23 cellular contexts compared by ENCODE assay signal in genomic region chr11:16291729-16292128, GRCh38.
"Had no signal": no experiment of that assay in that cellular context is flagged by ENCODE, and none has a peak within 500 bp of the region (broad histone marks: within the 10 kb centered on the region; RNA-seq: fewer than 3 reads in every experiment).

No MANE protein-coding gene starts in this region.

- H3K4me1 ChIP-seq: breast epithelium, Peyer's patch had no signal

- ATAC-seq: activated CD8-positive, alpha-beta T cell treated with anti-CD3 and anti-CD28 coated beads, Interleukin-2, amount 10 ng/mL, durations not matched to agents 7 days and 5 days; WTC11 had no signal

- H3K36me3 ChIP-seq: breast epithelium, Peyer's patch, SJSA1 had no signal

- H3K4me3 ChIP-seq: breast epithelium, Peyer's patch, SJSA1 had no signal

- H3K27me3 ChIP-seq: breast epithelium, Peyer's patch, SJSA1 had no signal

- H3K9me3 ChIP-seq: breast epithelium, Peyer's patch, SJSA1 had no signal

- DNase-seq: activated CD4-positive, alpha-beta T cell treated with anti-CD3 and anti-CD28 coated beads for 48 hours; activated CD4-positive, alpha-beta T cell treated with anti-CD3 and anti-CD28 coated beads, Interleukin-2, amount 50 U/mL, for 4 hours; activated CD4-positive, CD25-positive, alpha-beta regulatory T cell treated with anti-CD3 and anti-CD28 coated beads, Interleukin-2, amount 50 U/mL, for 72 hours; activated CD8-positive, alpha-beta memory T cell treated with anti-CD3 and anti-CD28 coated beads, Interleukin-2, amount 50 U/mL, for 48 hours; activated CD8-positive, alpha-beta T cell treated with anti-CD3 and anti-CD28 coated beads, Interleukin-2, amount 10 ng/mL, durations not matched to agents 7 days and 5 days; activated naive CD4-positive, alpha-beta T cell; activated T-cell treated with anti-CD3 and anti-CD28 coated beads, Interleukin-2, amount 50 U/mL, for 1 hour; aorta; caudate nucleus; Kasumi-1; KBM-7; NCI-H1048; NCI-H1417 treated with DMSO at 0.1 percent for 48 hours; NCI-H2029; NCI-H2107; NCI-H2171 treated with DMSO at 0.1 percent for 48 hours; NCI-H345; NCI-H510A; Peyer's patch had no signal

- H3K27ac ChIP-seq: breast epithelium, Peyer's patch, RWPE1, SJSA1 had no signal
